8 cellular contexts compared by ENCODE assay signal in the genomic region with DNA sequence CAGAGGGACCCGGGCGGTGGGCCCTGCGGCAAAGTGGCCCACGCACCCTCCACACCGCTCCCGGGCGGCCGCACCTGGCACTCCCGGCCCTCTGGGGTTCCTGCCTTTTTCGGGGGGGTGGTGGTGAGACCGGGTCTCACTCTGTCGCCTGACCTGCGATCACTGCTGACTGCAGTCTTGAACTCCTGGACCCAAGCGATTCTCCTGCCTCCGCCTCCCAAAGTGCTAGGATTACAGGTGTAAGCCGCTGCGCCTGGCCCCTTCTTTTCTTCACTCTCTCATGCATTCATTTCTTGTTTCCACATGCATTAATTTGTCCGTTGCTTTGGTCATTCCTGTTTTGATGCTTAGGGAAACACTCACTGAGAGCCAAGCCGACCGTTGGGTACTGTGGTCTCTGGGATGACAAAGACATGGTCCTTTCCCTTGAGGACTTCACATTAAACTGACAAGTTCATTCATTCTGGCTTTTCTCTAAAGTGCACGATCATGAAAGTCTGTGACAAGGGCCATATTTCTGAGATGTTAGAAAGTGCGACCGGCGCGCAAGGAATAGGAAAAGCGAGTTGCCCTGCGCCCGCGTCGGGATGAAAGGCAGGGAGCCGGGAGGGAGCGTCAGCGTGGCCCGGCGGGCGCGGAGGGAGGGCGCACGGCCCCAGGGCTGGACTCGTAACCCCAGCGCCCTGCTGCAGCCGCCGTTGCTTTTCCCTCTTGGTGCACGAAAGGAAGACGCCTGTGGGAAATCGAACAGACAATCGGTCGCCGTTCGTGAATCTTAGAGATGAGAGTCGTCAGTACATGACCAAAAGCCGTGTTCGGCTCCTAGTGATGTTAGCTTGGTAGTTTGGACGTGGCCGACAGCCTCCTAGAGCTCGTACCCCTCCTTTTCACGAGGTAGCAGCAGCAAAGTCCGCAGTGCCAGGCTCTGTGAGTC. TPM values are rescaled to one million over a fixed set of nuclear protein-coding genes. Genes with fewer than 3 reads are reported as not detected.
DNase-seq lines count a peak whose midpoint lies in the region; ATAC-seq lines count a peak whose summit lies in the region.

No MANE protein-coding gene starts in this region.

- peaks cover 31% of the 10 kb centered on the region for H3K4me1 Mint-ChIP-seq in activated T-cell treated with anti-CD3 and anti-CD28 coated beads, Interleukin-2, amount 50 U/mL, for 4 hours (ENCODE audit: low read depth)

- H3K9ac ChIP-seq in trophoblast cell (ENCODE audit: low read length): no peak overlapping the region

- peak; percentile 58 for DNase-seq in D341Med (ENCODE audit: low spot score)
- DNase-seq in activated T-cell treated with anti-CD3 and anti-CD28 coated beads, Interleukin-2, amount 50 U/mL, for 4 hours: no peak
- peak; percentile 24 for DNase-seq in germinal center (ENCODE audit: low spot score)
- DNase-seq in trophoblast cell: peak; percentile 7 to 27
- DNase-seq in NCI-H2107 treated with DMSO at 0.1 percent for 48 hours (lab: John Stamatoyannopoulos, UW; ENCODE audit: unreplicated experiment): no peak
- no peak for DNase-seq in SIG-M5 treated with dmso at 0.1 percent for 504 hours (lab: John Stamatoyannopoulos, UW; ENCODE audit: unreplicated experiment)

- H3K4me3 Mint-ChIP-seq in activated T-cell treated with anti-CD3 and anti-CD28 coated beads, Interleukin-2, amount 50 U/mL, for 4 hours: peak overlapping the region; percentile 84

- peaks cover 26% of the 10 kb centered on the region for H3K27me3 Mint-ChIP-seq in activated T-cell treated with anti-CD3 and anti-CD28 coated beads, Interleukin-2, amount 50 U/mL, for 4 hours (ENCODE audit: low read depth)

- ATAC-seq in HG02943 (IDR thresholded peaks at IDR 0.05; ENCODE audit: low read depth, unreplicated experiment) (peak; percentile 0), GM21619 (IDR thresholded peaks at IDR 0.05; ENCODE audit: unreplicated experiment) (no peak)
- no peak for ATAC-seq in activated T-cell treated with anti-CD3 and anti-CD28 coated beads, Interleukin-2, amount 50 U/mL, for 4 hours

- H3K4me2 ChIP-seq in trophoblast cell (ENCODE audit: low read length): peak overlapping the region; percentile 87

- no peak overlapping the region for H4K8ac ChIP-seq in trophoblast cell (ENCODE audit: low read depth, low read length)

- no peak overlapping the region for H2BK5ac ChIP-seq in trophoblast cell (ENCODE audit: low read depth, low read length, poor library complexity)

- peak overlapping the region; percentile 17 for H2AFZ ChIP-seq in trophoblast cell (ENCODE audit: insufficient read depth, low read length, poor library complexity)

- WGBS in trophoblast cell (ENCODE audit: extremely low coverage, insufficient coverage, insufficient read length): no CpG with 5 or more reads among the region's 58 CpGs

- H2BK12ac ChIP-seq in trophoblast cell (ENCODE audit: low read length): no peak overlapping the region

- H3K23ac ChIP-seq in trophoblast cell (ENCODE audit: low read length): no peak overlapping the region

- H3K4me3 ChIP-seq in trophoblast cell (ENCODE audit: low read depth, low read length): peak overlapping the region; percentile 66

- H2AK5ac ChIP-seq in trophoblast cell (ENCODE audit: low read length): no peak overlapping the region

- peaks cover 9 to 10% of the 10 kb centered on the region in 2 experiments for H3K4me1 ChIP-seq in trophoblast cell (ENCODE audit: control insufficient read depth in 1 of 2, insufficient read depth in 2 of 2, low read length in 2 of 2)

- no peak overlapping the region for H3K27ac ChIP-seq in trophoblast cell (ENCODE audit: low read depth, low read length)

- H3K4ac ChIP-seq in trophoblast cell (ENCODE audit: low read depth, low read length): no peak overlapping the region

- no peaks in the 10 kb centered on the region for H3K79me1 ChIP-seq in trophoblast cell (ENCODE audit: low read length)

- no peak overlapping the region for H4K91ac ChIP-seq in trophoblast cell (ENCODE audit: low read depth, low read length)

- peaks cover 4% of the 10 kb centered on the region for H3K36me3 Mint-ChIP-seq in activated T-cell treated with anti-CD3 and anti-CD28 coated beads, Interleukin-2, amount 50 U/mL, for 4 hours (ENCODE audit: insufficient read depth)

- no peak overlapping the region for H3K14ac ChIP-seq in trophoblast cell (ENCODE audit: low read length)

- H3K18ac ChIP-seq in trophoblast cell (ENCODE audit: low read length): no peak overlapping the region

- H3K27me3 ChIP-seq in trophoblast cell (ENCODE audit: insufficient read depth, low read length): peaks cover 34% of the 10 kb centered on the region

- no peaks in the 10 kb centered on the region for H3K9me3 ChIP-seq in trophoblast cell (ENCODE audit: insufficient read depth, low read depth, low read length)

- no peaks in the 10 kb centered on the region for H3K9me3 Mint-ChIP-seq in activated T-cell treated with anti-CD3 and anti-CD28 coated beads, Interleukin-2, amount 50 U/mL, for 4 hours

- no peak overlapping the region for H2BK120ac ChIP-seq in trophoblast cell (ENCODE audit: insufficient read depth, low read length, poor library complexity)

- H4K12ac ChIP-seq in trophoblast cell (ENCODE audit: low read depth, low read length): no peak overlapping the region

- H3K36me3 ChIP-seq in trophoblast cell (ENCODE audit: control insufficient read depth in 1 of 2, insufficient read depth in 2 of 2, low read length in 2 of 2): no peaks in the 10 kb centered on the region

- no peaks in the 10 kb centered on the region for H3K79me2 ChIP-seq in trophoblast cell (ENCODE audit: control insufficient read depth, insufficient read depth, low read length, poor library complexity)

RNA-seq across cellular contexts. Expression of a gene that starts 1.0 kb away (rescaled TPM):
- total RNA-seq in activated T-cell treated with anti-CD3 and anti-CD28 coated beads, Interleukin-2, amount 50 U/mL, for 4 hours: 10 to 100 TPM; 32.9 to 67.7 (median 54.8) TPM
- polyA plus RNA-seq in trophoblast cell (2013): 0.08 TPM in 2 replicates

RNA-seq across cellular contexts. Expression of a gene that starts 50.4 kb away (rescaled TPM):
- under 1 TPM in 2 of 3 donors, not detected in 1; 0.08 to 0.19 TPM for total RNA-seq in activated T-cell treated with anti-CD3 and anti-CD28 coated beads, Interleukin-2, amount 50 U/mL, for 4 hours
- 1.1 and 1.3 TPM in 2 replicates for polyA plus RNA-seq in trophoblast cell (2013)

Comparison
In these comparisons a context has a peak if more than half of its experiments do, and no peak if none do; other contexts are left out.
1. DNase-seq: peak in D341Med (single experiment), germinal center (single experiment) and trophoblast cell (2 of 2); none in activated T-cell treated with anti-CD3 and anti-CD28 coated beads, Interleukin-2, amount 50 U/mL, for 4 hours (single experiment), NCI-H2107 treated with DMSO at 0.1 percent for 48 hours (single experiment) and SIG-M5 treated with dmso at 0.1 percent for 504 hours (single experiment).